In the genomic region with DNA sequence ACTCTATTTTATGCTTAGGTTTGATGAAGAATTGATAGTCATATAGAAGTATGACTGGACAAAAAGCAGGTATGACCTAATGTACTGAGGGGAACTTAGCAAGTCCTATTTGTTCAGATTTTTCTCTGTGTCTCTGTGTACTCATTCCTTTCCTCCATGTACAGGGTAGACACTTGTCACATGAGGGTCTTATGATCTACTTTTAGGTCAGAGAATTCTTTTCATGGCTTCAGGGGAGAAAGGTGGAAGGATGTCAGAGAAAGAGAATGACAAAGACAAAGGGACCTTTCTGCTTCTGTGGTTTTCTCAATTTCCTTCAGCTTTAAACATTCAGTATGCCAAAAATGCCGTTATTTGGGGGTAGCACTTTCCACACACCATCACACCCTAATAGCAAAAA, we compare ENCODE assay signal across 22 cellular contexts.
DNase-seq lines count a peak whose midpoint lies in the region; ATAC-seq, FAIRE-seq and TF ChIP-seq lines count a peak whose summit lies in the region.
"Had no signal": no experiment of that assay in that cellular context is flagged by ENCODE, and none has a peak within 500 bp of the region (broad histone marks: within the 10 kb centered on the region; RNA-seq: fewer than 3 reads in every experiment).

No MANE protein-coding gene starts in this region.

- H3K4me1 ChIP-seq in pancreas: no peaks in the 10 kb centered on the region
- H3K4me1 ChIP-seq: BE2C, BLaER1 had no signal

- FAIRE-seq in pancreas (lab: Jason Lieb, UNC): no peak
- FAIRE-seq: A204.1, G401.6, GM12891, GM19239 had no signal

- H3K27ac ChIP-seq in KOPT-K1 (ENCODE audit: low read depth, low read length, poor library complexity, severe bottlenecking) (peak overlapping the region; percentile 32), pancreas (no peak overlapping the region)
- H3K27ac ChIP-seq: BLaER1 had no signal

- peak; percentile 10 for DNase-seq in Jurkat, Clone E6-1 (ENCODE audit: low read depth, low spot score)
- DNase-seq in SK-MEL-5 (ENCODE audit: low read depth, low spot score) (peak; percentile 92), pancreas (no peak)
- no peak for DNase-seq in activated effector memory CD4-positive, alpha-beta T cell treated with Interleukin-2 at 50 U/mL for 16 hours
- DNase-seq: 8988T; ACHN; BE2C; C1 segment of cervical spinal cord; CD4-positive, alpha-beta memory T cell; CD4-positive, CD25-positive, alpha-beta regulatory T cell; CD8-positive, alpha-beta memory T cell; COR-L47; DMS 273 treated with DMSO at 0.1 percent for 48 hours; DMS79 treated with DMSO at 0.1 percent for 48 hours; GF-D8 had no signal

- 86 to 97% methylated on average over 1 of the region's 1 CpG for WGBS in pancreas, 2 donors

- H3K27me3 ChIP-seq in pancreas: no peaks in the 10 kb centered on the region
- H3K27me3 ChIP-seq: BE2C, BLaER1 had no signal

- TF ChIP-seq CTCF in pancreas (IDR thresholded peaks at IDR 0.05): no peak

- H3K36me3 ChIP-seq in KOPT-K1 (ENCODE audit: insufficient read depth, low read length) (peaks cover 4% of the 10 kb centered on the region; the same call in 1 of the 2 replicates), pancreas (no peaks in the 10 kb centered on the region)
- H3K36me3 ChIP-seq: BE2C had no signal

- H3K4me3 ChIP-seq in Jurkat, Clone E6-1 (ENCODE audit: low read length): no peak overlapping the region
- H3K4me3 ChIP-seq in pancreas: no peak overlapping the region
- H3K4me3 ChIP-seq: BLaER1 had no signal

- in situ Hi-C loops in SK-MEL-5 (cut with HindIII; ENCODE audit: low pct_unique_long_range_greater_than_20kb, low sequenced_read_pairs): no loop called here

- peaks cover 16% of the 10 kb centered on the region for H3K9me3 ChIP-seq in KOPT-K1 (ENCODE audit: insufficient read depth, low read length, poor library complexity, severe bottlenecking)
- H3K9me3 ChIP-seq in pancreas: no peaks in the 10 kb centered on the region
- H3K9me3 ChIP-seq: BE2C had no signal

- intact Hi-C loops in pancreas (cut with DNase I): no loop called here

- ATAC-seq in GM21825 (IDR thresholded peaks at IDR 0.05; ENCODE audit: unreplicated experiment) (no peak), pancreas (no peak)

Comparison
In these comparisons a context has a peak if more than half of its experiments do, and no peak if none do; other contexts are left out.
1. DNase-seq: peak in Jurkat, Clone E6-1 (single experiment) and SK-MEL-5 (single experiment); none in pancreas (0 of 6) and activated effector memory CD4-positive, alpha-beta T cell treated with Interleukin-2 at 50 U/mL for 16 hours (single experiment).